1 cellular context compared by ENCODE assay signal in genomic region chr11:57641426-57641825, GRCh38.
TF ChIP-seq lines count a peak whose summit lies in the region.

No MANE protein-coding gene starts in this region.

TF ChIP-seq in GM12878, 131 proteins besides CTCF, POLR2A, EP300 and RAD21:
- TF ChIP-seq CEBPB (IDR thresholded peaks at IDR 0.05; ENCODE audit: borderline replicate concordance in 1 of 2, low read depth in 2 of 2, low read length in 2 of 2) (no peak), SMC3 (IDR thresholded peaks at IDR 0.05; ENCODE audit: borderline replicate concordance, low read length) (peak; percentile 78), NFYA (IDR thresholded peaks at IDR 0.05; ENCODE audit: borderline replicate concordance, low read depth, low read length) (no peak)
- TF ChIP-seq, protein P1, sequence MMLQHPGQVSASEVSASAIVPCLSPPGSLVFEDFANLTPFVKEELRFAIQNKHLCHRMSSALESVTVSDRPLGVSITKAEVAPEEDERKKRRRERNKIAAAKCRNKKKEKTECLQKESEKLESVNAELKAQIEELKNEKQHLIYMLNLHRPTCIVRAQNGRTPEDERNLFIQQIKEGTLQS (IDR thresholded peaks at IDR 0.05; ENCODE audit: borderline replicate concordance, extremely low read depth, low read depth, low read length), result 0 out of 2 replicates have a peak, but pooled peaks have one; percentile 10
TF ChIP-seq in GM12878: peak in this region for 2.
